8 cellular contexts compared by ENCODE assay signal in the genomic region with DNA sequence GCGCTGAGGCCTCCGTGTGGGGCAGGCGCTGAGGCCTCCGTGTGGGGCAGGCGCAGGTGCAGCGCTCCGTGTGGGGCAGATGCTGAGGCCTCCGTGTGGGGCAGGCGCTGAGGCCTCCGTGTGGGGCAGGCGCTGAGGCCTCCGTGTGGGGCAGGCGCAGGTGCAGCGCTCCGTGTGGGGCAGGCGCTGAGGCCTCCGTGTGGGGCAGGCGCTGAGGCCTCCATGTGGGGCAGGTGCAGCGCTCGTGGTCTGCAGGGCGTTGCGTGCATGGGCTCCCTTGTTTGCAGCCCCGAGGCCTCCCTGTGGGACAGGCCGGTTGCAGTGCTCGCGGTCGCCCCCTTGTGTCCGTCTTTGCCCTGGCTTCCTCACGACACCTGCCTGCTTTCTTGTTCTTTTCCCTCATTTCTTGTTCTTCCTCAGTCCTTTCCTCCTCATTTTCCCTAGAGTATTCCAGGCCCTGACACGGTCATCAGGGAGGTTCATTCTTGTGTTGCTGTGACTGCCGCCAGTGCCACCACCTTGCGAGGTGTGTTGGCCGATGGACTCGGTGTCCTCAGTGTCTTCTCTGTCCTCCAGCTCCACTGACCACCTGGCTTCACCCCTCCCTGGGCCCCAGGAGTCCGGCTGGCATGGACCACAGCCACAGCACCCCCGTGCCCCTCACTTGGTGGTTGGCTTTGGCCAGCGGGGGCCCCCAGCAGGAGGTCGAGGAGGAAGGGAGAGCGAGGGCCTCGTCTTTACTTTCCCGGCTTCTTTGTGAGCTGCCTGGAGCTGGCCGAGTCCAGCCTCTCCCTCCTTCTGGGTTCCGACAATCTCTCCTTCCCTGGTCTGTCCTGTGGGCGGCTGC. TPM values are rescaled to one million over a fixed set of nuclear protein-coding genes. Genes with fewer than 3 reads are reported as not detected.
DNase-seq lines count a peak whose midpoint lies in the region; ATAC-seq and TF ChIP-seq lines count a peak whose summit lies in the region.
"Not testable (repeated sequence)": the region's sequence is repeated elsewhere in the genome, so short reads cannot be mapped to it uniquely, and the experiment has no call there.

No MANE protein-coding gene starts in this region.

- POLR2A ChIA-PET in activated CD8-positive, alpha-beta T cell treated with anti-CD3 and anti-CD28 coated beads for 36 hours (lab: Charles Lee): not testable (repeated sequence)

- not testable (repeated sequence) for H3K27me3 ChIP-seq in stomach

- intact Hi-C loops in activated CD8-positive, alpha-beta T cell treated with anti-CD3 and anti-CD28 coated beads for 36 hours (cut with micrococcal nuclease): loop anchor here (10.0 kb wide), 1 partner anchor 128 kb away; no protein-coding TSS in a partner anchor
- intact Hi-C loops in posterior vena cava (cut with DNase I): loop anchor here in 1 of 2 donors (5.0 kb wide), 1 partner anchor 130 kb away; no protein-coding TSS in a partner anchor
- intact Hi-C loops in stomach (cut with DNase I; ENCODE audit: low total_unique reads): not testable (repeated sequence)

- not testable (repeated sequence) for TF ChIP-seq POLR2A in stomach (IDR thresholded peaks at IDR 0.05)

- DNase-seq in DMS53 treated with DMSO at 0.1 percent for 48 hours (lab: John Stamatoyannopoulos, UW; ENCODE audit: unreplicated experiment): peak; percentile 49
- DNase-seq in OCI-M1 (lab: John Stamatoyannopoulos, UW): peak; percentile 78
- DNase-seq in activated CD8-positive, alpha-beta T cell treated with anti-CD3 and anti-CD28 coated beads for 36 hours: peak; percentile 87
- DNase-seq in cardiac fibroblast (ENCODE audit: low read depth in 2 of 2): peak; percentile 68 to 74
- peak; percentile 83 for DNase-seq in hepatic stellate cell (ENCODE audit: low spot score)
- peak; percentile 93 for DNase-seq in posterior vena cava (ENCODE audit: low spot score)
- DNase-seq in stomach: peak; percentile 77

- H3K36me3 Mint-ChIP-seq in activated CD8-positive, alpha-beta T cell treated with anti-CD3 and anti-CD28 coated beads for 36 hours (ENCODE audit: low read depth): not testable (repeated sequence)

- H3K27ac Mint-ChIP-seq in activated CD8-positive, alpha-beta T cell treated with anti-CD3 and anti-CD28 coated beads for 36 hours: not testable (repeated sequence)

- H3K4me3 Mint-ChIP-seq in activated CD8-positive, alpha-beta T cell treated with anti-CD3 and anti-CD28 coated beads for 36 hours: not testable (repeated sequence)

- not testable (repeated sequence) for TF ChIP-seq EP300 in stomach (IDR thresholded peaks at IDR 0.05)

- H3K36me3 ChIP-seq in stomach: peaks cover 0 to 74% (median 60%) of the 10 kb centered on the region in 4 donors

- peak; percentile 73 for TF ChIP-seq CTCF in activated CD8-positive, alpha-beta T cell treated with anti-CD3 and anti-CD28 coated beads for 36 hours (IDR thresholded peaks at IDR 0.05)
- TF ChIP-seq CTCF in cardiac fibroblast (IDR thresholded peaks at IDR 0.05; ENCODE audit: low read depth, low read length) (peak; percentile 82), stomach (IDR thresholded peaks at IDR 0.05) (peak in 5 of 7 experiments; percentile 70 to 83 (median 81))

- not testable (repeated sequence) for H3K4me3 ChIP-seq in cardiac fibroblast (replicated peaks in 1 of 2; ENCODE audit: low read depth in 2 of 2, low read length in 2 of 2); stomach

- CTCF ChIA-PET in activated CD8-positive, alpha-beta T cell treated with anti-CD3 and anti-CD28 coated beads for 36 hours (lab: Charles Lee): interaction anchor here (0.6 to 1.2 kb wide), 11 partner anchors 8 to 191 kb away, joined by 3 to 6 read pairs (median 3); no protein-coding TSS in a partner anchor

- H3K27me3 Mint-ChIP-seq in activated CD8-positive, alpha-beta T cell treated with anti-CD3 and anti-CD28 coated beads for 36 hours: not testable (repeated sequence)

- H3K4me1 ChIP-seq in stomach: not testable (repeated sequence)

- not testable (repeated sequence) for H3K9me3 Mint-ChIP-seq in activated CD8-positive, alpha-beta T cell treated with anti-CD3 and anti-CD28 coated beads for 36 hours

- not testable (repeated sequence) for H3K27ac ChIP-seq in stomach

- WGBS in stomach, 5 donors: 36 to 56% (median 50%) methylated on average over 26 to 33 of the region's 44 CpGs

- not testable (repeated sequence) for H3K9me3 ChIP-seq in stomach

- H3K4me1 Mint-ChIP-seq in activated CD8-positive, alpha-beta T cell treated with anti-CD3 and anti-CD28 coated beads for 36 hours (ENCODE audit: low read depth): not testable (repeated sequence)

- peak; percentile 52 for ATAC-seq in HG03432 (IDR thresholded peaks at IDR 0.05; ENCODE audit: unreplicated experiment)
- peak; percentile 93 for ATAC-seq in activated CD8-positive, alpha-beta T cell treated with anti-CD3 and anti-CD28 coated beads for 36 hours

RNA-seq across cellular contexts. Expression of a gene that starts 20.7 kb away (rescaled TPM):
- 1 to 10 TPM; 2.7 to 3.5 TPM for total RNA-seq in activated CD8-positive, alpha-beta T cell treated with anti-CD3 and anti-CD28 coated beads for 36 hours
- 1 to 10 TPM; 4.7 to 6.5 TPM for total RNA-seq in posterior vena cava
- 10 to 100 TPM in 4 of 5 donors, 1 to 10 TPM in 1; 7.5 to 31.3 (median 15.1) TPM for total RNA-seq in stomach
- 1 to 10 TPM; 4.2 to 7.0 (median 6.9) TPM for polyA plus RNA-seq in stomach

RNA-seq across cellular contexts. Expression of a gene that starts 44.3 kb away (rescaled TPM):
- total RNA-seq in activated CD8-positive, alpha-beta T cell treated with anti-CD3 and anti-CD28 coated beads for 36 hours: 1 to 10 TPM; 6.0 to 6.6 TPM
- 10 to 100 TPM; 10.4 to 16.1 TPM for total RNA-seq in posterior vena cava
- 100 to 1,000 TPM in 1 of 5 donors, 10 to 100 TPM in 3, 1 to 10 TPM in 1; 8.5 to 167 (median 22.9) TPM for total RNA-seq in stomach
- 10 to 100 TPM; 14.2 to 24.4 (median 22.7) TPM for polyA plus RNA-seq in stomach

RNA-seq across cellular contexts. Expression of a gene that starts 44.9 kb away (rescaled TPM):
- 10 to 100 TPM; 29.3 to 31.4 TPM for total RNA-seq in activated CD8-positive, alpha-beta T cell treated with anti-CD3 and anti-CD28 coated beads for 36 hours
- total RNA-seq in posterior vena cava: 1 to 10 TPM; 6.3 to 9.7 TPM
- total RNA-seq in stomach: 10 to 100 TPM in 2 of 5 donors, 1 to 10 TPM in 2, not detected in 1; 1.6 to 71.0 (median 12.7) TPM
- 10 to 100 TPM in 1 of 3 donors, 1 to 10 TPM in 2; 7.8 to 10.4 (median 7.9) TPM for polyA plus RNA-seq in stomach
